ENCODE assay signal across 12 cellular contexts in genomic region chr2:191128172-191128910, GRCh38. TPM values are rescaled to one million over a fixed set of nuclear protein-coding genes. Genes with fewer than 3 reads are reported as not detected.
DNase-seq lines count a peak whose midpoint lies in the region; ATAC-seq, FAIRE-seq and TF ChIP-seq lines count a peak whose summit lies in the region.
"Had no signal": no experiment of that assay in that cellular context is flagged by ENCODE, and none has a peak within 500 bp of the region (broad histone marks: within the 10 kb centered on the region; RNA-seq: fewer than 3 reads in every experiment).

No MANE protein-coding gene starts in this region.

- TF ChIP-seq CTCF in right lobe of liver (IDR thresholded peaks at IDR 0.05) (no peak), HepG2 (CRISPR knock-in tag; IDR thresholded peaks at IDR 0.05) (no peak), colonic mucosa (IDR thresholded peaks at IDR 0.05) (no peak)

- H3K27ac ChIP-seq in right lobe of liver (no peak overlapping the region), HepG2 (ENCODE audit: extremely low read length, insufficient read depth, low read length) (no peak overlapping the region), colonic mucosa (no peak overlapping the region)
- H3K27ac ChIP-seq: gastrocnemius medialis had no signal

- H3K27ac Mint-ChIP-seq in activated CD4-positive, alpha-beta memory T cell treated with anti-CD3 and anti-CD28 coated beads for 36 hours = peak overlapping the region; percentile 28

- no peaks in the 10 kb centered on the region for H3K27me3 ChIP-seq in right lobe of liver
- no peaks in the 10 kb centered on the region for H3K27me3 ChIP-seq in HepG2 (ENCODE audit: control insufficient read depth in 1 of 2, insufficient read depth in 2 of 2, low read length in 2 of 2)
- H3K27me3 ChIP-seq in colonic mucosa = no peaks in the 10 kb centered on the region
- H3K27me3 ChIP-seq: gastrocnemius medialis had no signal

- no peaks in the 10 kb centered on the region for H3K4me1 ChIP-seq in right lobe of liver
- no peaks in the 10 kb centered on the region for H3K4me1 ChIP-seq in HepG2 (ENCODE audit: insufficient read depth, low read length)
- H3K4me1 ChIP-seq in colonic mucosa = no peaks in the 10 kb centered on the region
- H3K4me1 ChIP-seq: gastrocnemius medialis had no signal

- peaks cover 70% of the 10 kb centered on the region for H3K4me1 Mint-ChIP-seq in activated CD4-positive, alpha-beta memory T cell treated with anti-CD3 and anti-CD28 coated beads for 36 hours (ENCODE audit: low read depth)

- peak overlapping the region; percentile 52 for H3K4me3 Mint-ChIP-seq in activated CD4-positive, alpha-beta memory T cell treated with anti-CD3 and anti-CD28 coated beads for 36 hours

- 67% methylated on average over 8 of the region's 8 CpGs for WGBS in right lobe of liver (ENCODE audit: insufficient coverage, low coverage, low lambda C conversion rate, missing lambda C conversion rate)
- 24% methylated on average over 8 of the region's 8 CpGs for WGBS in HepG2 (ENCODE audit: low lambda C conversion rate)

- CTCF ChIA-PET in HepG2 (lab: Yijun Ruan, JAX; ENCODE audit: low intra/inter-chr PET ratio, low total read pairs) = no interaction called here
- CTCF ChIA-PET in activated CD4-positive, alpha-beta memory T cell treated with anti-CD3 and anti-CD28 coated beads for 36 hours (lab: Charles Lee) = interaction anchor here (1.0 to 2.9 kb wide), 6 partner anchors 11 to 77 kb away, joined by 3 to 16 read pairs (median 5); partner anchors contain the start of gene STAT4

- no peaks in the 10 kb centered on the region for H4K20me1 ChIP-seq in HepG2 (ENCODE audit: insufficient read depth, low read length)

- H3K4me2 ChIP-seq in HepG2 (ENCODE audit: low read depth, low read length) = no peak overlapping the region

- DNase-seq in right lobe of liver (no peak), HepG2 (ENCODE audit: low spot score) (no peak), colonic mucosa (no peak), NCI-H128 (lab: John Stamatoyannopoulos, UW; ENCODE audit: unreplicated experiment) (no peak), EL (no peak)
- no peak for DNase-seq in activated CD4-positive, alpha-beta memory T cell treated with anti-CD3 and anti-CD28 coated beads for 36 hours
- DNase-seq: activated CD4-positive, alpha-beta T cell treated with anti-CD3 and anti-CD28 coated beads, Interleukin-2, amount 50 U/mL, for 48 hours; caudate nucleus; gastrocnemius medialis; NCI-H187 had no signal

- no peaks in the 10 kb centered on the region for H3K9me3 Mint-ChIP-seq in activated CD4-positive, alpha-beta memory T cell treated with anti-CD3 and anti-CD28 coated beads for 36 hours

- H3K9me3 ChIP-seq in right lobe of liver = no peaks in the 10 kb centered on the region
- no peaks in the 10 kb centered on the region for H3K9me3 ChIP-seq in HepG2 (ENCODE audit: low read length)
- H3K9me3 ChIP-seq in colonic mucosa = no peaks in the 10 kb centered on the region
- H3K9me3 ChIP-seq: gastrocnemius medialis had no signal

- no peak for TF ChIP-seq RAD21 in HepG2 (CRISPR knock-in tag; IDR thresholded peaks at IDR 0.05)

- no peak overlapping the region for H3K9ac ChIP-seq in HepG2 (ENCODE audit: insufficient read depth, low read depth, low read length)
- H3K9ac ChIP-seq in colonic mucosa (ENCODE audit: low read depth in 2 of 2, low read length in 2 of 2) = no peak overlapping the region

- no peaks in the 10 kb centered on the region for H3K79me2 ChIP-seq in HepG2 (ENCODE audit: insufficient read depth, low read length)

- H3K4me3 ChIP-seq in right lobe of liver = no peak overlapping the region
- no peak overlapping the region for H3K4me3 ChIP-seq in HepG2 (replicated peaks in 1 of 3; ENCODE audit: insufficient read depth in 1 of 3, low read depth in 2 of 3, low read length in 3 of 3)
- no peak overlapping the region for H3K4me3 ChIP-seq in colonic mucosa
- H3K4me3 ChIP-seq: gastrocnemius medialis had no signal

- TF ChIP-seq POLR2A in right lobe of liver (IDR thresholded peaks at IDR 0.05) (no peak), HepG2 (IDR thresholded peaks at IDR 0.05; ENCODE audit: insufficient read depth in 1 of 2, low read depth in 2 of 2, low read length in 2 of 2) (no peak)

- FAIRE-seq in HepG2 (lab: Jason Lieb, UNC) = no peak

- no peaks in the 10 kb centered on the region for H3K36me3 ChIP-seq in right lobe of liver
- no peaks in the 10 kb centered on the region for H3K36me3 ChIP-seq in HepG2 (replicated peaks in 1 of 2; ENCODE audit: control insufficient read depth in 1 of 2, insufficient read depth in 2 of 2, low read length in 2 of 2)
- H3K36me3 ChIP-seq in colonic mucosa = no peaks in the 10 kb centered on the region
- H3K36me3 ChIP-seq: gastrocnemius medialis had no signal

- ATAC-seq in right lobe of liver (peak in 3 of 4 donors; percentile 21 to 57 (median 24)), HepG2 (no peak), HG02981 (IDR thresholded peaks at IDR 0.05; ENCODE audit: unreplicated experiment) (peak; percentile 57), GM21528 (IDR thresholded peaks at IDR 0.05; ENCODE audit: low FRiP score, unreplicated experiment) (no peak)
- ATAC-seq: gastrocnemius medialis had no signal

- POLR2A ChIA-PET in HepG2 (lab: Yijun Ruan, JAX) = no interaction called here
- POLR2A ChIA-PET in activated CD4-positive, alpha-beta memory T cell treated with anti-CD3 and anti-CD28 coated beads for 36 hours (lab: Charles Lee) = interaction anchor here (1.4 to 2.2 kb wide), 2 partner anchors 13 to 22 kb away, joined by 6 to 7 read pairs; partner anchors contain the start of gene STAT4

- H2AFZ ChIP-seq in HepG2 (ENCODE audit: low read length) = no peak overlapping the region

- in situ Hi-C loops in HepG2 (cut with HindIII; ENCODE audit: extremely low pct_ligation_motif_present, low pct_unique_long_range_greater_than_20kb) = no loop called here

- TF ChIP-seq EP300 in HepG2 (IDR thresholded peaks at IDR 0.05; ENCODE audit: low read depth in 2 of 2, low read length in 2 of 2) (no peak), HepG2 (CRISPR knock-in tag; IDR thresholded peaks at IDR 0.05; ENCODE audit: borderline replicate concordance) (no peak)

- H3K36me3 Mint-ChIP-seq in activated CD4-positive, alpha-beta memory T cell treated with anti-CD3 and anti-CD28 coated beads for 36 hours = peaks cover 45% of the 10 kb centered on the region

- H3K27me3 Mint-ChIP-seq in activated CD4-positive, alpha-beta memory T cell treated with anti-CD3 and anti-CD28 coated beads for 36 hours = no peaks in the 10 kb centered on the region

- no TSS peak for BruUV-seq in HepG2 (replicated peaks; lab: Mats Ljungman, UMichigan)

- intact Hi-C loops in right lobe of liver (cut with DNase I) = no loop called here
- intact Hi-C loops in HepG2 (cut with micrococcal nuclease; ENCODE audit: unreplicated experiment) = no loop called here
- intact Hi-C loops in activated CD4-positive, alpha-beta memory T cell treated with anti-CD3 and anti-CD28 coated beads for 36 hours (cut with micrococcal nuclease) = loop anchor here (1.0 to 2.0 kb wide), 3 partner anchors 14 to 50 kb away; no protein-coding TSS in a partner anchor
- intact Hi-C loops in colonic mucosa (cut with DNase I) = no loop called here

TF ChIP-seq in HepG2, 621 proteins besides CTCF, POLR2A, EP300 and RAD21 (continues in another document):
- TF ChIP-seq MIXL1 (CRISPR knock-in tag; IDR thresholded peaks at IDR 0.05) (no peak), MEIS2 (CRISPR knock-in tag; IDR thresholded peaks at IDR 0.05) (no peak), ZNF776 (CRISPR knock-in tag; IDR thresholded peaks at IDR 0.05) (no peak), KAT2B (IDR thresholded peaks at IDR 0.05; ENCODE audit: borderline replicate concordance, low read depth, low read length) (no peak)

RNA-seq across cellular contexts. Expression of gene STAT4, which starts 22.5 kb away (rescaled TPM):
- total RNA-seq in right lobe of liver = 1 to 10 TPM in 5 of 6 experiments, under 1 TPM in 1; 0.90 to 6.1 (median 3.2) TPM
- not detected in 2 replicates for total RNA-seq in HepG2 (2016; rRNA removed; fragmentation: Illumina TruSeq; extraction: Trizol)
- total RNA-seq in HepG2 (2016; cell fraction: cytosol; rRNA removed; fragmentation: Illumina TruSeq; extraction: Trizol; ENCODE audit: low read depth) = not detected in 2 replicates
- total RNA-seq in HepG2 (2016; cell fraction: insoluble cytoplasmic fraction; rRNA removed; fragmentation: Illumina TruSeq; extraction: Trizol) = 0.09 TPM in 1 of 2 replicates, not detected in the other
- 0.09 TPM in 1 of 2 replicates, not detected in the other for total RNA-seq in HepG2 (2016; cell fraction: membrane; rRNA removed; fragmentation: Illumina TruSeq; extraction: Trizol)
- 0.43 TPM in 1 of 2 replicates, not detected in the other for total RNA-seq in HepG2 (2016; cell fraction: nucleus; rRNA removed; fragmentation: Illumina TruSeq; extraction: Trizol)
- polyA plus RNA-seq in HepG2 (2011; rRNA removed) = 0.37 and 0.40 TPM in 2 replicates
- polyA plus RNA-seq in HepG2 (2011; cell fraction: cytosol; rRNA removed) = 0.14 and 0.19 TPM in 2 replicates
- 1.0 and 1.4 TPM in 2 replicates for polyA plus RNA-seq in HepG2 (2011; cell fraction: nucleus; rRNA removed)
- 0.20 and 0.23 TPM in 2 replicates for polyA plus RNA-seq in HepG2 (2012)
- not detected in 2 replicates for polyA plus RNA-seq in HepG2 (2016; cell fraction: cytosol; fragmentation: Illumina TruSeq; extraction: Trizol; ENCODE audit: low read depth)
- polyA plus RNA-seq in HepG2 (2016; cell fraction: insoluble cytoplasmic fraction; fragmentation: Illumina TruSeq; extraction: Trizol; ENCODE audit: low read depth) = not detected in 2 replicates
- polyA plus RNA-seq in HepG2 (2016; cell fraction: membrane; fragmentation: Illumina TruSeq; extraction: Trizol; ENCODE audit: low read depth) = not detected in 2 replicates
- 0.16 and 0.21 TPM in 2 replicates for polyA plus RNA-seq in HepG2 (2016; cell fraction: nucleus; fragmentation: Illumina TruSeq; extraction: Trizol; ENCODE audit: insufficient read depth, low read depth)
- polyA minus RNA-seq in HepG2 (2011; rRNA and poly(A)+ RNA removed; ENCODE audit: low replicate concordance) = 0.50 and 0.63 TPM in 2 replicates
- polyA minus RNA-seq in HepG2 (2011; cell fraction: cytosol; rRNA and poly(A)+ RNA removed) = 0.30 TPM in 1 of 2 replicates, not detected in the other
- 3.6 and 4.0 TPM in 2 replicates for polyA minus RNA-seq in HepG2 (2011; cell fraction: nucleus; rRNA and poly(A)+ RNA removed)
- 10 to 100 TPM; 52.4 to 52.6 TPM for total RNA-seq in activated CD4-positive, alpha-beta memory T cell treated with anti-CD3 and anti-CD28 coated beads for 36 hours
- 1 to 10 TPM; 2.0 to 2.1 TPM for total RNA-seq in colonic mucosa

Comparison
In these comparisons a context has a peak if more than half of its experiments do, and no peak if none do; other contexts are left out.
1. ATAC-seq: peak in right lobe of liver (3 of 4) and HG02981 (single experiment); none in HepG2 (single experiment) and GM21528 (single experiment).
2. RNA of gene STAT4, which starts 22.5 kb away (total RNA-seq): 52.4 to 52.6 TPM in activated CD4-positive, alpha-beta memory T cell treated with anti-CD3 and anti-CD28 coated beads for 36 hours; 0.90 to 6.1 TPM in right lobe of liver, 2.0 to 2.1 TPM in colonic mucosa and 0.09 to 0.43 TPM in HepG2; every median in the first group is over 4 times any median in the second.